ENCODE assay signal across 8 cellular contexts in the genomic region with DNA sequence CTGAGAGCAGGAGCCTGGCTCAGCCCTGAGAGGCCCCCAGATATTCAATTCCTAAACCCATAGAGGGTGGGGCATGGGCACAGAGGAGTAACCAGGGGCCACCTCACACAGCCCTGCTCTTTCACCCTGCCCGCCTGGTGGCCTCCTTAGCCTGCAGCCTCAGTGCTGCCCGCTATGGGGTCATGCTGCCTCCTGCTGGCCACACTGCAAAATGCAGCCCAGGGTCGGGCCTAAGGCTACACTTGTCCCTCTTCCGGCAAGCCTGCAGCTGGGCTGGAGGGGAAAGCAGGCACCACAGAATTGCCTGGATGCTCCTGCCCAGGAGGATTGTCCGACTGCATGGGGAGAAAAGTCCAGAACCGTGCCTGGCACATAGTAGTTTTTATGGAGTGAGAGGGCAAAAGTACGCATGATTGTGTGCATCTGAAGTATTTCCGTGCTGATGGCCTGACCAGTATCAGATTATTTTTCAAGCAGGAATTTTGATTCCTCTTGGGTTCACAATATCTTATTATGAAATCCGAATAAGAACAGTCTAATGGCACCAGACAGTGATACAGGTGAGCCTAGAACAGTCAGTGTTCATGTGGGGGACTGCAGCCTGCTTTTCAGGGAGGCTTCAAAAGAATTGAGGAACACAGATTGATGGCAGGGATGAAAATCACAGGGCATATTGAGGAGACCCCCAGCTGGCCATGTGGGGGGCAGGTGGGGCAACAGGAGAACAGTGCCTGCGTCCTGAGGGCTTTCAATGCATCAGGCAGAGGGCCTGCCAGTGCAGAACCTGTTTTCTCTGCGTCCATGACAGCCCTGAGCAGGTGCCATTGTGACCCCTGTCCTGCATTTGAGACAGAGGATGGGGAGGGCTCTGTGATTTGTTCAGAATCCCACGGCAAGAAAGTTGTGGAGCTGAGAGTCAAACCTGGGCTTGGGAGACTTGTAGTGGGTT.
DNase-seq lines count a peak whose midpoint lies in the region; ATAC-seq and FAIRE-seq lines count a peak whose summit lies in the region.

No MANE protein-coding gene starts in this region.

- no peak for FAIRE-seq in urothelium cell line (lab: Jason Lieb, UNC)

- peak; percentile 57 for ATAC-seq in HG02852 (IDR thresholded peaks at IDR 0.05; ENCODE audit: unreplicated experiment)

- DNase-seq in DMS153 (lab: John Stamatoyannopoulos, UW), result peak; percentile 10
- DNase-seq in DMS153 treated with DMSO at 0.1 percent for 48 hours (lab: John Stamatoyannopoulos, UW; ENCODE audit: unreplicated experiment), result no peak
- peak; percentile 49 for DNase-seq in RPMI8226
- peak; percentile 52 for DNase-seq in activated gamma-delta T cell (lab: John Stamatoyannopoulos, UW)
- peak; percentile 72 for DNase-seq in glomerular visceral epithelial cell (ENCODE audit: extremely low spot score)
- DNase-seq in posterior cingulate gyrus, result peak in 9 of 10 donors; percentile 61 to 97 (median 81)
- peak; percentile 72 for DNase-seq in urothelium cell line (ENCODE audit: low spot score)

- intact Hi-C loops in posterior cingulate gyrus (cut with DNase I), result loop anchor here (5.0 kb wide), 2 partner anchors 185 to 420 kb away; no protein-coding TSS in a partner anchor
